ENCODE assay signal across 28 cellular contexts in genomic region chr11:69810289-69811118, GRCh38. TPM values are rescaled to one million over a fixed set of nuclear protein-coding genes. Genes with fewer than 3 reads are reported as not detected.
"Had no signal": no experiment of that assay in that cellular context is flagged by ENCODE, and none has a peak within 500 bp of the region (broad histone marks: within the 10 kb centered on the region; RNA-seq: fewer than 3 reads in every experiment).

No MANE protein-coding gene starts in this region.

- H3K79me2 ChIP-seq: hepatocyte had no signal

- H3K27me3 ChIP-seq: upper lobe of left lung had no signal

- H3K4me1 ChIP-seq: esophagus muscularis mucosa, foreskin keratinocyte, gastroesophageal sphincter, heart left ventricle, left lung, prostate gland, spleen, tibial nerve, upper lobe of left lung had no signal

- H3K9me3 ChIP-seq: esophagus muscularis mucosa, gastroesophageal sphincter, heart left ventricle, left lung, prostate gland, spleen, thoracic aorta, tibial nerve, upper lobe of left lung had no signal

- H3K4me2 ChIP-seq: hepatocyte had no signal

- DNase-seq: dermis blood vessel endothelial cell; effector memory CD4-positive, alpha-beta T cell; heart left ventricle; kidney; left lung; natural killer cell; spleen; stimulated activated CD4-positive, alpha-beta T cell treated with anti-CD3 and anti-CD28 coated beads, Interleukin-4, amount 100 ng/mL, for 4 hours; stimulated activated naive CD8-positive, alpha-beta T cell treated with anti-CD3 and anti-CD28 coated beads, Interleukin-15, Interleukin-2, amounts not matched to agents 100 U/mL and 50 U/mL, for 24 hours had no signal

- H3K36me3 ChIP-seq: esophagus muscularis mucosa, gastroesophageal sphincter, heart left ventricle, left lung, prostate gland, spleen, thoracic aorta, tibial nerve, upper lobe of left lung had no signal

- H2AFZ ChIP-seq: hepatocyte had no signal

- FAIRE-seq: endothelial cell of umbilical vein, kidney, urothelium cell line had no signal

- ATAC-seq: foreskin keratinocyte; gastroesophageal sphincter; left lung; natural killer cell; stimulated activated memory B cell treated with anti-CD40 and anti-IgM and Interleukin-4, amounts not matched to agents 10 μg/mL and 1 μg/mL and 100 μg/mL, for 72 hours; stimulated activated naive CD8-positive, alpha-beta T cell treated with anti-CD3 and anti-CD28 coated beads, Interleukin-15, Interleukin-2, amounts not matched to agents 100 U/mL and 50 U/mL, for 24 hours had no signal

- H3K27ac ChIP-seq: coronary artery, esophagus muscularis mucosa, foreskin keratinocyte, gastroesophageal sphincter, heart left ventricle, hepatocyte, left lung, prostate gland, skin epidermis, spleen, thoracic aorta, tibial nerve, upper lobe of left lung had no signal

- H3K4me3 ChIP-seq: coronary artery, esophagus muscularis mucosa, gastroesophageal sphincter, heart left ventricle, hepatocyte, left lung, lung, prostate gland, skin epidermis, spleen, thoracic aorta, tibial nerve, upper lobe of left lung had no signal

RNA-seq across cellular contexts. Expression of gene FGF3, which starts 8.7 kb away (rescaled TPM):
- total RNA-seq: dermis blood vessel endothelial cell, endothelial cell of umbilical vein, epithelial cell of proximal tubule, esophagus muscularis mucosa, fibroblast of lung, foreskin keratinocyte, gastroesophageal sphincter, heart left ventricle, hepatocyte, kidney, left lung, lung, mononuclear cell, natural killer cell, prostate gland, right cardiac atrium, spleen, thoracic aorta, tibial nerve, upper lobe of left lung had no signal
- polyA plus RNA-seq: endothelial cell of umbilical vein, fibroblast of lung, foreskin keratinocyte, heart left ventricle, hepatocyte, lung, right cardiac atrium, spleen had no signal

RNA-seq across cellular contexts. Expression of gene FGF4, which starts 35.4 kb away (rescaled TPM):
- total RNA-seq: dermis blood vessel endothelial cell, endothelial cell of umbilical vein, epithelial cell of proximal tubule, esophagus muscularis mucosa, fibroblast of lung, foreskin keratinocyte, gastroesophageal sphincter, heart left ventricle, hepatocyte, kidney, left lung, lung, mononuclear cell, natural killer cell, right cardiac atrium, spleen, thoracic aorta, upper lobe of left lung had no signal
- polyA plus RNA-seq: endothelial cell of umbilical vein, fibroblast of lung, foreskin keratinocyte, heart left ventricle, hepatocyte, lung, neural cell, right cardiac atrium, spleen had no signal
